In genomic region chr4:102501176-102501634, GRCh38 we compare ENCODE assay signal across 7 cellular contexts. TPM values are rescaled to one million over a fixed set of nuclear protein-coding genes. Genes with fewer than 3 reads are reported as not detected.
A peak's percentile ranks its signal among the peaks of the same experiment; 100 is the strongest.
DNase-seq lines count a peak whose midpoint lies in the region; ATAC-seq and TF ChIP-seq lines count a peak whose summit lies in the region.

TSS of gene NFKB1 (plus strand) at chr4:102501359. CDS start at chr4:102525519, 24,160 bp downstream.

- H3K27me3 ChIP-seq in right lobe of liver: no peaks in the 10 kb centered on the region

- ATAC-seq in GM18505 (IDR thresholded peaks at IDR 0.05; ENCODE audit: unreplicated experiment) (peak; percentile 57), HG02610 (IDR thresholded peaks at IDR 0.05; ENCODE audit: unreplicated experiment) (peak; percentile 74), right lobe of liver (peak; percentile 61 to 69 (median 68))

- no peaks in the 10 kb centered on the region for H3K27me3 Mint-ChIP-seq in activated CD4-positive, alpha-beta T cell treated with anti-CD3 and anti-CD28 coated beads, Interleukin-2, amount 10 ng/mL, durations not matched to agents 24 days and 14 days

- peaks cover 24% of the 10 kb centered on the region for H3K36me3 Mint-ChIP-seq in activated CD4-positive, alpha-beta T cell treated with anti-CD3 and anti-CD28 coated beads, Interleukin-2, amount 10 ng/mL, durations not matched to agents 24 days and 14 days (ENCODE audit: low read depth)

- H3K4me3 ChIP-seq in coronary artery (peak within 1 kb of the TSS; percentile 99), right lobe of liver (peak within 1 kb of the TSS; percentile 61 to 83 (median 78))

- intact Hi-C loops in activated CD4-positive, alpha-beta T cell treated with anti-CD3 and anti-CD28 coated beads, Interleukin-2, amount 10 ng/mL, durations not matched to agents 24 days and 14 days (cut with micrococcal nuclease): loop anchor here (1.0 to 5.0 kb wide), 6 partner anchors 52 to 1152 kb away; partner anchors contain the start of gene SLC39A8
- intact Hi-C loops in right lobe of liver (cut with DNase I): no loop called here

- peak within 1 kb of the TSS; percentile 95 for H3K4me3 Mint-ChIP-seq in activated CD4-positive, alpha-beta T cell treated with anti-CD3 and anti-CD28 coated beads, Interleukin-2, amount 10 ng/mL, durations not matched to agents 24 days and 14 days

- H3K27ac ChIP-seq in coronary artery (peak within 1 kb of the TSS; percentile 98 to 99), right lobe of liver (peak within 1 kb of the TSS; percentile 97 to 98 (median 98))

- H3K27ac Mint-ChIP-seq in activated CD4-positive, alpha-beta T cell treated with anti-CD3 and anti-CD28 coated beads, Interleukin-2, amount 10 ng/mL, durations not matched to agents 24 days and 14 days: peak within 1 kb of the TSS; percentile 95

- TF ChIP-seq POLR2A in GM18505 (IDR thresholded peaks at IDR 0.05; ENCODE audit: borderline replicate concordance, extremely low read depth, insufficient read depth, insufficient read length) (peak; percentile 77), right lobe of liver (IDR thresholded peaks at IDR 0.05) (peak; percentile 46)

- peaks cover 22% of the 10 kb centered on the region for H3K4me1 Mint-ChIP-seq in activated CD4-positive, alpha-beta T cell treated with anti-CD3 and anti-CD28 coated beads, Interleukin-2, amount 10 ng/mL, durations not matched to agents 24 days and 14 days

- H3K4me1 ChIP-seq in right lobe of liver: peaks cover 0 to 32% (median 14%) of the 10 kb centered on the region in 4 donors

- peaks cover 8% of the 10 kb centered on the region for H3K9me3 Mint-ChIP-seq in activated CD4-positive, alpha-beta T cell treated with anti-CD3 and anti-CD28 coated beads, Interleukin-2, amount 10 ng/mL, durations not matched to agents 24 days and 14 days

- DNase-seq in NCI-H1092 treated with DMSO at 0.1 percent for 48 hours (lab: John Stamatoyannopoulos, UW) (peak; percentile 47), coronary artery (ENCODE audit: low spot score) (peak; percentile 81), right lobe of liver (peak; percentile 77 to 80 (median 78))
- peak; percentile 95 for DNase-seq in activated CD4-positive, alpha-beta T cell treated with anti-CD3 and anti-CD28 coated beads, Interleukin-2, amount 10 ng/mL, durations not matched to agents 24 days and 14 days
- DNase-seq in stimulated activated CD4-positive, alpha-beta T cell treated with anti-CD3 and anti-CD28 coated beads, Interleukin-4, amount 100 ng/mL, for 48 hours (ENCODE audit: low read depth in 2 of 2): peak; percentile 47 to 73

- no peaks in the 10 kb centered on the region for H3K9me3 ChIP-seq in right lobe of liver

- no peaks in the 10 kb centered on the region for H3K36me3 ChIP-seq in right lobe of liver

- WGBS in right lobe of liver (ENCODE audit: insufficient coverage, low coverage, low lambda C conversion rate, missing lambda C conversion rate): no CpG with 5 or more reads among the region's 60 CpGs

- TF ChIP-seq CTCF in coronary artery (IDR thresholded peaks at IDR 0.05) (no peak), right lobe of liver (IDR thresholded peaks at IDR 0.05) (peak in 1 of 4 donors; percentile 7)

RNA-seq across cellular contexts. Expression of gene NFKB1, which starts in this region (rescaled TPM):
- total RNA-seq in activated CD4-positive, alpha-beta T cell treated with anti-CD3 and anti-CD28 coated beads, Interleukin-2, amount 10 ng/mL, durations not matched to agents 24 days and 14 days: 146 and 148 TPM in 2 replicates
- 10 to 100 TPM; 13.8 to 48.6 (median 17.5) TPM for total RNA-seq in right lobe of liver

Comparison
In these comparisons a context has a peak if more than half of its experiments do, and no peak if none do; other contexts are left out.
1. Peak in every context shown above with its lines: DNase-seq, ATAC-seq, H3K4me3 ChIP-seq and H3K27ac ChIP-seq.